In the genomic region with DNA sequence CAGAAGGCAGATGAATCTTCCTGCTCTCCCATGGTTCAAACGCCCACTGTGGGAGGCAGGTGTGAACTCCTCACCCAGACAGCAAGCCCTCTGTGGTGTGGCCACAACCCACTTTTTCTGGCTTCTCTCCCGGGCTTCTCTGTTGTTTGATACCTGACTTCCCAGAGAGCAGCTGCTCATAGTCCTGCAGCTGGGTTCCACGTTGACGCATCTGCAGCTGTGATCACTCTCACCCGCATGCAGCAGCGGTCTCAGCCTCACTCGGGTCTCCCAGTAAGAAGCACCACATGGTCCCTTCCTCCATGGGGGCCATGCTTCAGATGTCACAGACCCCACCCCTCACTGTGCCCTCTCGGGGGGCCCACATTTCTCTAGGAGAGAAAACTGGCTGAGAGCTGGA, we compare ENCODE assay signal across 1 cellular context.
TF ChIP-seq lines count a peak whose summit lies in the region.

No MANE protein-coding gene starts in this region.

TF ChIP-seq in K562, 482 proteins besides CTCF, POLR2A, EP300 and RAD21 (continued from another document):
- TF ChIP-seq, protein P1, sequence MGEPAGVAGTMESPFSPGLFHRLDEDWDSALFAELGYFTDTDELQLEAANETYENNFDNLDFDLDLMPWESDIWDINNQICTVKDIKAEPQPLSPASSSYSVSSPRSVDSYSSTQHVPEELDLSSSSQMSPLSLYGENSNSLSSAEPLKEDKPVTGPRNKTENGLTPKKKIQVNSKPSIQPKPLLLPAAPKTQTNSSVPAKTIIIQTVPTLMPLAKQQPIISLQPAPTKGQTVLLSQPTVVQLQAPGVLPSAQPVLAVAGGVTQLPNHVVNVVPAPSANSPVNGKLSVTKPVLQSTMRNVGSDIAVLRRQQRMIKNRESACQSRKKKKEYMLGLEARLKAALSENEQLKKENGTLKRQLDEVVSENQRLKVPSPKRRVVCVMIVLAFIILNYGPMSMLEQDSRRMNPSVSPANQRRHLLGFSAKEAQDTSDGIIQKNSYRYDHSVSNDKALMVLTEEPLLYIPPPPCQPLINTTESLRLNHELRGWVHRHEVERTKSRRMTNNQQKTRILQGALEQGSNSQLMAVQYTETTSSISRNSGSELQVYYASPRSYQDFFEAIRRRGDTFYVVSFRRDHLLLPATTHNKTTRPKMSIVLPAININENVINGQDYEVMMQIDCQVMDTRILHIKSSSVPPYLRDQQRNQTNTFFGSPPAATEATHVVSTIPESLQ (CRISPR knock-in tag; IDR thresholded peaks at IDR 0.05): no peak
- no peak for TF ChIP-seq MBD2 (IDR thresholded peaks at IDR 0.05; ENCODE audit: borderline replicate concordance, low read depth)
